ENCODE assay signal across 8 cellular contexts in genomic region chr6:84033523-84034451, GRCh38. TPM values are rescaled to one million over a fixed set of nuclear protein-coding genes. Genes with fewer than 3 reads are reported as not detected.
DNase-seq lines count a peak whose midpoint lies in the region; ATAC-seq and TF ChIP-seq lines count a peak whose summit lies in the region.

A gene with protein sequence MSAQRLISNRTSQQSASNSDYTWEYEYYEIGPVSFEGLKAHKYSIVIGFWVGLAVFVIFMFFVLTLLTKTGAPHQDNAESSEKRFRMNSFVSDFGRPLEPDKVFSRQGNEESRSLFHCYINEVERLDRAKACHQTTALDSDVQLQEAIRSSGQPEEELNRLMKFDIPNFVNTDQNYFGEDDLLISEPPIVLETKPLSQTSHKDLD (plus strand): TSS chr6:84033772. CDS start chr6:84055319, 21,547 bp downstream.

- peaks cover 4% of the 10 kb centered on the region for H3K9me3 Mint-ChIP-seq in progenitor cell of endocrine pancreas (ENCODE audit: low read depth)

- H3K27ac Mint-ChIP-seq in progenitor cell of endocrine pancreas = no peak within 1 kb of the TSS

- H3K36me3 ChIP-seq in WERI-Rb-1 = no peaks in the 10 kb centered on the region
- no peaks in the 10 kb centered on the region for H3K36me3 ChIP-seq in cardiac muscle cell

- H3K27me3 ChIP-seq in WERI-Rb-1 (ENCODE audit: insufficient read depth, low read depth, severe bottlenecking) (no peaks in the 10 kb centered on the region), cardiac muscle cell (no peaks in the 10 kb centered on the region)

- peak within 1 kb of the TSS; percentile 76 for H3K4me3 Mint-ChIP-seq in progenitor cell of endocrine pancreas (ENCODE audit: low read depth)

- peaks cover 40% of the 10 kb centered on the region for H3K27me3 Mint-ChIP-seq in progenitor cell of endocrine pancreas

- no peaks in the 10 kb centered on the region for H3K36me3 Mint-ChIP-seq in progenitor cell of endocrine pancreas (ENCODE audit: insufficient read depth)

- no peaks in the 10 kb centered on the region for H3K4me1 ChIP-seq in cardiac muscle cell (ENCODE audit: low read depth)

- H3K27ac ChIP-seq in WERI-Rb-1 (no peak within 1 kb of the TSS), cardiac muscle cell (no peak within 1 kb of the TSS)

- peaks cover 10% of the 10 kb centered on the region for H3K4me1 Mint-ChIP-seq in progenitor cell of endocrine pancreas (ENCODE audit: low read depth)

- DNase-seq in NCI-H2107 (lab: John Stamatoyannopoulos, UW) = peak; percentile 32
- DNase-seq in NCI-H2107 treated with DMSO at 0.1 percent for 48 hours (lab: John Stamatoyannopoulos, UW; ENCODE audit: unreplicated experiment) = no peak
- peak; percentile 49 for DNase-seq in WERI-Rb-1
- peak; percentile 34 to 74 for DNase-seq in cardiac muscle cell (ENCODE audit: low read depth in 1 of 2, low spot score in 1 of 2)
- DNase-seq in progenitor cell of endocrine pancreas (ENCODE audit: low spot score, unreplicated experiment) = peak; percentile 40
- DNase-seq in HPDE6-E6E7 (ENCODE audit: extremely low spot score) = no peak

- TF ChIP-seq CTCF in WERI-Rb-1 (IDR thresholded peaks at IDR 0.05; ENCODE audit: low read depth, low read length) (no peak), cardiac muscle cell (IDR thresholded peaks at IDR 0.05; ENCODE audit: low read depth, low read length) (no peak), progenitor cell of endocrine pancreas (IDR thresholded peaks at IDR 0.05; ENCODE audit: unreplicated experiment) (no peak)

- H3K9me3 ChIP-seq in WERI-Rb-1 (ENCODE audit: severe bottlenecking) = no peaks in the 10 kb centered on the region
- H3K9me3 ChIP-seq in cardiac muscle cell (ENCODE audit: low read depth) = no peaks in the 10 kb centered on the region

- peak within 1 kb of the TSS; percentile 67 for H3K4me3 ChIP-seq in WERI-Rb-1 (ENCODE audit: low read depth, low read length)
- H3K4me3 ChIP-seq in cardiac muscle cell = peak within 1 kb of the TSS; percentile 85

- peak; percentile 44 for ATAC-seq in HG03460 (IDR thresholded peaks at IDR 0.05; ENCODE audit: unreplicated experiment)
- no peak for ATAC-seq in HG02870 (IDR thresholded peaks at IDR 0.05; ENCODE audit: unreplicated experiment)

RNA-seq across cellular contexts. Expression of the gene that starts here (rescaled TPM):
- total RNA-seq in cardiac muscle cell (8.7 and 14.6 TPM in 2 replicates), progenitor cell of endocrine pancreas (1.1 TPM in 2 replicates)
- polyA plus RNA-seq in cardiac muscle cell = 17.4 and 20.6 TPM in 2 replicates

Comparison
In these comparisons a context has a peak if more than half of its experiments do, and no peak if none do; other contexts are left out.
1. DNase-seq: peak in NCI-H2107 (single experiment), WERI-Rb-1 (single experiment), cardiac muscle cell (2 of 2) and progenitor cell of endocrine pancreas (single experiment); none in NCI-H2107 treated with DMSO at 0.1 percent for 48 hours (single experiment) and HPDE6-E6E7 (single experiment).